ENCODE assay signal across 3 cellular contexts in the genomic region with DNA sequence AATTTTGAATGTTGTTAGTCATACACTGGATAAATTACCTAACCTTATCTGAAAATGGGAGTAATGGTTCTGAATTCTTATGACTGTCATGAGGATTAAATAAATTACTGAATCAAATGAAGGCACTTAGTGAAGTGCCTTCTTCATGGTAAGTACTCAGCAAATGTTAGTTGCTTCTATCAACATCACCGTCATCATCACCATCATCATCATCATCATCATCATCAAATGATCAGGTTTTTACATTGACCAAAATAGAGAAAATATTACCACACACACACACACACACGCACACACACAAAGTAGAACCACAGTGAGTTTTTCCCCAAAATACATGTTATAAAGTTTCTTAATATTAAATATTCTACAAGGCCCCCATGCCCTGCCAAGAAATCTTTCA.
A peak's percentile ranks its signal among the peaks of the same experiment; 100 is the strongest.
TF ChIP-seq lines count a peak whose summit lies in the region.

No MANE protein-coding gene starts in this region.

TF ChIP-seq in HepG2, 621 proteins besides CTCF, POLR2A, EP300 and RAD21 (continued from another document):
- TF ChIP-seq CREB1 (IDR thresholded peaks at IDR 0.05) (peak; percentile 70), CREB1 (CRISPR knock-in tag; IDR thresholded peaks at IDR 0.05) (no peak)
TF ChIP-seq in HepG2: peak in this region for 1.

TF ChIP-seq in GM12891, 5 proteins besides CTCF, POLR2A, EP300 and RAD21 (continued from another document):
- TF ChIP-seq POU2F2 (IDR thresholded peaks at IDR 0.05; ENCODE audit: low read depth, low read length) (no peak), POLR2AphosphoS5 (IDR thresholded peaks at IDR 0.05; ENCODE audit: low read depth, low read length) (no peak), PAX5 (IDR thresholded peaks at IDR 0.05; ENCODE audit: insufficient read depth, low read length, severe bottlenecking) (no peak)

TF ChIP-seq in HEK293, 187 proteins besides CTCF, POLR2A, EP300 and RAD21:
- TF ChIP-seq ZNF132 (tag by site-specific recombination; IDR thresholded peaks at IDR 0.05; ENCODE audit: borderline replicate concordance): no peak
- TF ChIP-seq, protein P1, sequence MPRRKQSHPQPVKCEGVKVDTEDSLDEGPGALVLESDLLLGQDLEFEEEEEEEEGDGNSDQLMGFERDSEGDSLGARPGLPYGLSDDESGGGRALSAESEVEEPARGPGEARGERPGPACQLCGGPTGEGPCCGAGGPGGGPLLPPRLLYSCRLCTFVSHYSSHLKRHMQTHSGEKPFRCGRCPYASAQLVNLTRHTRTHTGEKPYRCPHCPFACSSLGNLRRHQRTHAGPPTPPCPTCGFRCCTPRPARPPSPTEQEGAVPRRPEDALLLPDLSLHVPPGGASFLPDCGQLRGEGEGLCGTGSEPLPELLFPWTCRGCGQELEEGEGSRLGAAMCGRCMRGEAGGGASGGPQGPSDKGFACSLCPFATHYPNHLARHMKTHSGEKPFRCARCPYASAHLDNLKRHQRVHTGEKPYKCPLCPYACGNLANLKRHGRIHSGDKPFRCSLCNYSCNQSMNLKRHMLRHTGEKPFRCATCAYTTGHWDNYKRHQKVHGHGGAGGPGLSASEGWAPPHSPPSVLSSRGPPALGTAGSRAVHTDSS (tag by site-specific recombination; IDR thresholded peaks at IDR 0.05): peak; percentile 83
